In genomic region chr3:38320638-38321037, GRCh38 we compare ENCODE assay signal across 9 cellular contexts. TPM values are rescaled to one million over a fixed set of nuclear protein-coding genes. Genes with fewer than 3 reads are reported as not detected.
"Had no signal": no experiment of that assay in that cellular context is flagged by ENCODE, and none has a peak within 500 bp of the region (broad histone marks: within the 10 kb centered on the region; RNA-seq: fewer than 3 reads in every experiment).

No MANE protein-coding gene starts in this region.

RNA-seq across cellular contexts. Expression of gene SLC22A14, which starts 38.5 kb away (rescaled TPM):
- total RNA-seq: activated naive CD4-positive, alpha-beta T cell treated with anti-CD3 and anti-CD28 coated beads for 36 hours; activated naive CD4-positive, alpha-beta T cell treated with anti-CD3 and anti-CD28 coated beads, Interleukin-2, amount 50 U/mL, for 72 hours; activated naive CD8-positive, alpha-beta T cell treated with anti-CD3 and anti-CD28 coated beads for 36 hours; activated T-cell treated with anti-CD3 and anti-CD28 coated beads, Interleukin-2, amount 50 U/mL, for 4 hours; activated T-helper 1 cell treated with anti-CD3 and anti-CD28 coated beads, Interleukin-12 subunit alpha, Interleukin-12 subunit beta, Interleukin-2, Interleukin-4 antibody, amounts not matched to agents 30 ng/mL and 10 ng/mL and 1 ng/mL, durations not matched to agents 14 hours and 24 hours and 36 hours; activated T-helper 2 cell treated with anti-CD3 and anti-CD28 coated beads, Interferon-gamma antibody, Interleukin-2, Interleukin-4, amounts not matched to agents 10 μg/mL and 5 μg/mL and 100 μg/mL, durations not matched to agents 14 hours and 24 hours and 36 hours; ascending aorta; body of pancreas had no signal

RNA-seq across cellular contexts. Expression of gene SLC22A13, which starts 55.0 kb away (rescaled TPM):
- total RNA-seq: activated naive CD4-positive, alpha-beta T cell treated with anti-CD3 and anti-CD28 coated beads for 36 hours; ascending aorta had no signal
- polyA plus RNA-seq: aorta had no signal
